21 cellular contexts compared by ENCODE assay signal in the genomic region with DNA sequence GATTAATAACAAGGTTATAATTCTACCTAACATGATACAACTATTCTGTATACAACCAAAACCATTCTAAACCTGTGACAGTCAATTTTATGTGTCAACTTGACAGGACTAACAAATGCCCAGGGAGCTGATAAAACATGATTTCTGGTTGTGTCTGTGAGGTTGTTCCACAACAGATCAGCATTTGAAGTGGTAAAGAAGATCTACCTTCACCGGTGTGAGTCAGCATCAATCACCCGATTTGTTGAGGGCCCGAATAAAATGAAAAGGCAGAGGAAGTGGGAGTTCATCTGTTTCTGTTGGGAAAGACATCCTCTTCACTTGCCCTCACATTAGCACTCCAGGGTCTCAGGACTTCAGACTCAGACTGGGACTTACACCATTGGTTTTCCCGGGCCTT.
DNase-seq lines count a peak whose midpoint lies in the region; ATAC-seq, FAIRE-seq and TF ChIP-seq lines count a peak whose summit lies in the region.
"Had no signal": no experiment of that assay in that cellular context is flagged by ENCODE, and none has a peak within 500 bp of the region (broad histone marks: within the 10 kb centered on the region; RNA-seq: fewer than 3 reads in every experiment).

No MANE protein-coding gene starts in this region.

- peaks cover 9% of the 10 kb centered on the region; the same call in 2 of the 3 replicates for H3K4me1 Mint-ChIP-seq in GM23338
- H3K4me1 Mint-ChIP-seq: WTC11 had no signal

- FAIRE-seq in A549 (lab: Jason Lieb, UNC), result no peak
- FAIRE-seq: D721Med had no signal

- H3K27ac Mint-ChIP-seq in GM23338, result peak overlapping the region; percentile 29
- H3K27ac Mint-ChIP-seq: T-helper 17 cell had no signal

- H3K4me3 ChIP-seq in A549, result no peak overlapping the region
- H3K4me3 ChIP-seq in GM23338, result no peak overlapping the region
- no peak overlapping the region for H3K4me3 ChIP-seq in hepatocyte
- no peak overlapping the region for H3K4me3 ChIP-seq in ovary

- no peaks in the 10 kb centered on the region for H3K36me3 ChIP-seq in GM23338 (ENCODE audit: insufficient read depth)
- no peaks in the 10 kb centered on the region for H3K36me3 ChIP-seq in hepatocyte (replicated peaks; ENCODE audit: insufficient read depth, low read depth)
- no peaks in the 10 kb centered on the region for H3K36me3 ChIP-seq in ovary
- H3K36me3 ChIP-seq: neutrophil had no signal

- H2AFZ ChIP-seq in GM23338 (no peak overlapping the region), hepatocyte (no peak overlapping the region)

- ATAC-seq in A549 (peak; percentile 47 to 53; a peak in 4 of 6 replicates), GM23338 (no peak), HG02840 (IDR thresholded peaks at IDR 0.05; ENCODE audit: low FRiP score, unreplicated experiment) (no peak), HG02798 (IDR thresholded peaks at IDR 0.05; ENCODE audit: poor library complexity, unreplicated experiment) (no peak), HG03095 (IDR thresholded peaks at IDR 0.05; ENCODE audit: unreplicated experiment) (no peak)
- ATAC-seq: activated CD8-positive, alpha-beta memory T cell treated with anti-CD3 and anti-CD28 coated beads, Interleukin-2, amount 10 ng/mL, durations not matched to agents 7 days and 5 days; T-helper 17 cell; WTC11 had no signal

- intact Hi-C loops in ovary (cut with DNase I), result no loop called here

- no peak for TF ChIP-seq RAD21 in A549 (conservative IDR thresholded peaks at IDR 0.05 in 1 of 2, IDR thresholded peaks at IDR 0.05 in 1 of 2)

- H3K9me3 ChIP-seq in A549 (no peaks in the 10 kb centered on the region), hepatocyte (ENCODE audit: low read depth) (no peaks in the 10 kb centered on the region), ovary (no peaks in the 10 kb centered on the region)
- H3K9me3 ChIP-seq: neutrophil had no signal

- POLR2A ChIA-PET in A549 (lab: Yijun Ruan, JAX) (no interaction called here), RWPE1 (lab: Yijun Ruan, JAX; ENCODE audit: low non-redundant PET) (no interaction called here)

- H3K9me3 Mint-ChIP-seq in GM23338, result no peaks in the 10 kb centered on the region
- H3K9me3 Mint-ChIP-seq: endodermal cell, WTC11 had no signal

- TF ChIP-seq CTCF in A549 (IDR thresholded peaks at IDR 0.05) (no peak), GM23338 (conservative IDR thresholded peaks at IDR 0.05; ENCODE audit: low read depth in 2 of 2) (no peak), RWPE1 (conservative IDR thresholded peaks at IDR 0.05; ENCODE audit: low read depth) (no peak), hepatocyte (IDR thresholded peaks at IDR 0.05; ENCODE audit: poor library complexity) (no peak), ovary (IDR thresholded peaks at IDR 0.05) (no peak)

- H3K4me2 ChIP-seq in A549 (peak overlapping the region; percentile 64), GM23338 (no peak overlapping the region), hepatocyte (no peak overlapping the region)

- TF ChIP-seq EP300 in A549 (IDR thresholded peaks at IDR 0.05) (no peak), ovary (IDR thresholded peaks at IDR 0.05) (no peak)

- H4K20me1 ChIP-seq in GM23338 (replicated peaks; ENCODE audit: insufficient read depth), result no peaks in the 10 kb centered on the region
- H4K20me1 ChIP-seq in hepatocyte (ENCODE audit: insufficient read depth, poor library complexity, severe bottlenecking), result no peaks in the 10 kb centered on the region

- no peaks in the 10 kb centered on the region for H3K36me3 Mint-ChIP-seq in GM23338 (ENCODE audit: low read depth)
- H3K36me3 Mint-ChIP-seq: WTC11 had no signal

- TF ChIP-seq POLR2A in A549 (IDR thresholded peaks at IDR 0.05; ENCODE audit: low read length) (no peak), ovary (IDR thresholded peaks at IDR 0.05) (no peak)

- H3K27me3 ChIP-seq in GM23338 (ENCODE audit: insufficient read depth), result no peaks in the 10 kb centered on the region
- H3K27me3 ChIP-seq in hepatocyte, result no peaks in the 10 kb centered on the region
- H3K27me3 ChIP-seq in ovary, result no peaks in the 10 kb centered on the region
- H3K27me3 ChIP-seq: neutrophil had no signal

- DNase-seq in A549 (ENCODE audit: low read depth in 1 of 2, low spot score in 1 of 2) (no peak), GM23338 (ENCODE audit: low spot score) (no peak), RWPE1 (ENCODE audit: low spot score) (peak; percentile 13), hepatocyte (ENCODE audit: low spot score) (no peak), ovary (no peak)
- DNase-seq: activated CD8-positive, alpha-beta memory T cell treated with anti-CD3 and anti-CD28 coated beads, Interleukin-2, amount 10 ng/mL, durations not matched to agents 7 days and 5 days; activated effector memory CD4-positive, alpha-beta T cell treated with Interleukin-2 at 50 U/mL for 16 hours; anterior cingulate cortex; endodermal cell; left colon; midbrain; NCI-H2029 treated with DMSO at 0.1 percent for 48 hours; NCI-H510A; right cardiac atrium; T-helper 17 cell had no signal

- H3F3A ChIP-seq in GM23338 (replicated peaks; ENCODE audit: low read depth), result no peaks in the 10 kb centered on the region

- H3K27ac ChIP-seq in A549 (peak overlapping the region; percentile 74 to 80), GM23338 (ENCODE audit: low read depth) (no peak overlapping the region), RWPE1 (no peak overlapping the region), hepatocyte (peak overlapping the region; percentile 55), ovary (no peak overlapping the region)
- H3K27ac ChIP-seq: neutrophil had no signal

- WGBS in A549 (ENCODE audit: missing lambda C conversion rate), result 24% methylated on average over 4 of the region's 4 CpGs
- WGBS in hepatocyte (ENCODE audit: low lambda C conversion rate, missing lambda C conversion rate), result 88% methylated on average over 4 of the region's 4 CpGs
- 90 to 92% (median 91%) methylated on average over 4 of the region's 4 CpGs for WGBS in ovary, 3 donors

- H3K27me3 Mint-ChIP-seq in GM23338 (ENCODE audit: insufficient read depth, low read depth, poor library complexity), result no peaks in the 10 kb centered on the region
- H3K27me3 Mint-ChIP-seq: activated CD8-positive, alpha-beta memory T cell treated with anti-CD3 and anti-CD28 coated beads, Interleukin-2, amount 10 ng/mL, durations not matched to agents 7 days and 5 days; T-helper 17 cell had no signal

- no peaks in the 10 kb centered on the region for H3K9me2 ChIP-seq in GM23338 (ENCODE audit: insufficient read depth)
- H3K9me2 ChIP-seq in hepatocyte (replicated peaks; ENCODE audit: insufficient read depth), result no peaks in the 10 kb centered on the region

- H3K79me2 ChIP-seq in GM23338 (replicated peaks; ENCODE audit: insufficient read depth) (no peaks in the 10 kb centered on the region), hepatocyte (no peaks in the 10 kb centered on the region)

- CTCF ChIA-PET in A549 (lab: Yijun Ruan, JAX), result no interaction called here
- CTCF ChIA-PET in RWPE1 (lab: Yijun Ruan, JAX), result no interaction called here

- no peak overlapping the region for H3K4me3 Mint-ChIP-seq in GM23338
- H3K4me3 Mint-ChIP-seq: activated CD8-positive, alpha-beta memory T cell treated with anti-CD3 and anti-CD28 coated beads, Interleukin-2, amount 10 ng/mL, durations not matched to agents 7 days and 5 days; endodermal cell; T-helper 17 cell; WTC11 had no signal

- H3K4me1 ChIP-seq in A549, result peaks cover 23% of the 10 kb centered on the region
- no peaks in the 10 kb centered on the region for H3K4me1 ChIP-seq in GM23338 (ENCODE audit: insufficient read depth)
- peaks cover 7% of the 10 kb centered on the region for H3K4me1 ChIP-seq in hepatocyte (ENCODE audit: insufficient read depth)
- H3K4me1 ChIP-seq in ovary (ENCODE audit: insufficient read depth), result no peaks in the 10 kb centered on the region

TF ChIP-seq in A549, 52 proteins besides CTCF, POLR2A, EP300 and RAD21:
- TF ChIP-seq TFCP2L1 (CRISPR knock-in tag; IDR thresholded peaks at IDR 0.05), result no peak
- TF ChIP-seq, protein P1, sequence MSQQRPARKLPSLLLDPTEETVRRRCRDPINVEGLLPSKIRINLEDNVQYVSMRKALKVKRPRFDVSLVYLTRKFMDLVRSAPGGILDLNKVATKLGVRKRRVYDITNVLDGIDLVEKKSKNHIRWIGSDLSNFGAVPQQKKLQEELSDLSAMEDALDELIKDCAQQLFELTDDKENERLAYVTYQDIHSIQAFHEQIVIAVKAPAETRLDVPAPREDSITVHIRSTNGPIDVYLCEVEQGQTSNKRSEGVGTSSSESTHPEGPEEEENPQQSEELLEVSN (IDR thresholded peaks at IDR 0.05; ENCODE audit: borderline replicate concordance, low read depth), result no peak
- TF ChIP-seq KDM5A (IDR thresholded peaks at IDR 0.05), result no peak

TF ChIP-seq in GM23338, 12 proteins besides CTCF, POLR2A, EP300 and RAD21 (continues in another document):
- TF ChIP-seq, protein P2, sequence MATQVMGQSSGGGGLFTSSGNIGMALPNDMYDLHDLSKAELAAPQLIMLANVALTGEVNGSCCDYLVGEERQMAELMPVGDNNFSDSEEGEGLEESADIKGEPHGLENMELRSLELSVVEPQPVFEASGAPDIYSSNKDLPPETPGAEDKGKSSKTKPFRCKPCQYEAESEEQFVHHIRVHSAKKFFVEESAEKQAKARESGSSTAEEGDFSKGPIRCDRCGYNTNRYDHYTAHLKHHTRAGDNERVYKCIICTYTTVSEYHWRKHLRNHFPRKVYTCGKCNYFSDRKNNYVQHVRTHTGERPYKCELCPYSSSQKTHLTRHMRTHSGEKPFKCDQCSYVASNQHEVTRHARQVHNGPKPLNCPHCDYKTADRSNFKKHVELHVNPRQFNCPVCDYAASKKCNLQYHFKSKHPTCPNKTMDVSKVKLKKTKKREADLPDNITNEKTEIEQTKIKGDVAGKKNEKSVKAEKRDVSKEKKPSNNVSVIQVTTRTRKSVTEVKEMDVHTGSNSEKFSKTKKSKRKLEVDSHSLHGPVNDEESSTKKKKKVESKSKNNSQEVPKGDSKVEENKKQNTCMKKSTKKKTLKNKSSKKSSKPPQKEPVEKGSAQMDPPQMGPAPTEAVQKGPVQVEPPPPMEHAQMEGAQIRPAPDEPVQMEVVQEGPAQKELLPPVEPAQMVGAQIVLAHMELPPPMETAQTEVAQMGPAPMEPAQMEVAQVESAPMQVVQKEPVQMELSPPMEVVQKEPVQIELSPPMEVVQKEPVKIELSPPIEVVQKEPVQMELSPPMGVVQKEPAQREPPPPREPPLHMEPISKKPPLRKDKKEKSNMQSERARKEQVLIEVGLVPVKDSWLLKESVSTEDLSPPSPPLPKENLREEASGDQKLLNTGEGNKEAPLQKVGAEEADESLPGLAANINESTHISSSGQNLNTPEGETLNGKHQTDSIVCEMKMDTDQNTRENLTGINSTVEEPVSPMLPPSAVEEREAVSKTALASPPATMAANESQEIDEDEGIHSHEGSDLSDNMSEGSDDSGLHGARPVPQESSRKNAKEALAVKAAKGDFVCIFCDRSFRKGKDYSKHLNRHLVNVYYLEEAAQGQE (IDR thresholded peaks at IDR 0.05; ENCODE audit: unreplicated experiment), result no peak
- TF ChIP-seq ZNF331 (CRISPR knock-in tag; IDR thresholded peaks at IDR 0.05; ENCODE audit: low read depth) (no peak), POLR2AphosphoS5 (IDR thresholded peaks at IDR 0.05; ENCODE audit: low read depth) (no peak), CREB1 (CRISPR knock-in tag; IDR thresholded peaks at IDR 0.05; ENCODE audit: low read depth) (no peak), EZH2 (IDR thresholded peaks at IDR 0.05; ENCODE audit: low read depth, unreplicated experiment) (no peak), ZNF114 (CRISPR knock-in tag; IDR thresholded peaks at IDR 0.05) (no peak)

Comparison
In these comparisons a context has a peak if more than half of its experiments do, and no peak if none do; other contexts are left out.
1. ATAC-seq: peak in A549 (2 of 2); none in GM23338 (single experiment), HG02840 (single experiment), HG02798 (single experiment) and HG03095 (single experiment).
2. H3K27ac ChIP-seq: peak in A549 (2 of 2) and hepatocyte (single experiment); none in GM23338 (single experiment), RWPE1 (single experiment) and ovary (0 of 2).